ENCODE assay signal across 9 cellular contexts in genomic region chr1:66559517-66559916, GRCh38. TPM values are rescaled to one million over a fixed set of nuclear protein-coding genes. Genes with fewer than 3 reads are reported as not detected.
"Had no signal": no experiment of that assay in that cellular context is flagged by ENCODE, and none has a peak within 500 bp of the region (broad histone marks: within the 10 kb centered on the region; RNA-seq: fewer than 3 reads in every experiment).

No MANE protein-coding gene starts in this region.

- H3K4me1 Mint-ChIP-seq: IgD-negative memory B cell had no signal

- ATAC-seq: HCT116 had no signal

- H3K9me3 Mint-ChIP-seq: HFFc6, IgD-negative memory B cell had no signal

- H3K36me3 Mint-ChIP-seq: IgD-negative memory B cell had no signal

- H3K36me3 ChIP-seq: HAP-1 had no signal

- H2AFZ ChIP-seq: GM23248 had no signal

- H3K27ac ChIP-seq: GM23248 had no signal

- H3K9ac ChIP-seq: GM23248 had no signal

- H3K27ac Mint-ChIP-seq: HFFc6, IgD-negative memory B cell had no signal

- H3K4me3 ChIP-seq: GM23248, HAP-1 had no signal

- DNase-seq: GM23248, GOT3, H7, HFFc6, KBM-7 had no signal

- H3K4me1 ChIP-seq: HAP-1 had no signal

- H3K4me3 Mint-ChIP-seq: HFFc6, IgD-negative memory B cell had no signal

- H3K9me3 ChIP-seq: HAP-1 had no signal

RNA-seq across cellular contexts. Expression of gene SGIP1, which starts 25.6 kb away (rescaled TPM):
- total RNA-seq: HT-29 had no signal
